In the genomic region with DNA sequence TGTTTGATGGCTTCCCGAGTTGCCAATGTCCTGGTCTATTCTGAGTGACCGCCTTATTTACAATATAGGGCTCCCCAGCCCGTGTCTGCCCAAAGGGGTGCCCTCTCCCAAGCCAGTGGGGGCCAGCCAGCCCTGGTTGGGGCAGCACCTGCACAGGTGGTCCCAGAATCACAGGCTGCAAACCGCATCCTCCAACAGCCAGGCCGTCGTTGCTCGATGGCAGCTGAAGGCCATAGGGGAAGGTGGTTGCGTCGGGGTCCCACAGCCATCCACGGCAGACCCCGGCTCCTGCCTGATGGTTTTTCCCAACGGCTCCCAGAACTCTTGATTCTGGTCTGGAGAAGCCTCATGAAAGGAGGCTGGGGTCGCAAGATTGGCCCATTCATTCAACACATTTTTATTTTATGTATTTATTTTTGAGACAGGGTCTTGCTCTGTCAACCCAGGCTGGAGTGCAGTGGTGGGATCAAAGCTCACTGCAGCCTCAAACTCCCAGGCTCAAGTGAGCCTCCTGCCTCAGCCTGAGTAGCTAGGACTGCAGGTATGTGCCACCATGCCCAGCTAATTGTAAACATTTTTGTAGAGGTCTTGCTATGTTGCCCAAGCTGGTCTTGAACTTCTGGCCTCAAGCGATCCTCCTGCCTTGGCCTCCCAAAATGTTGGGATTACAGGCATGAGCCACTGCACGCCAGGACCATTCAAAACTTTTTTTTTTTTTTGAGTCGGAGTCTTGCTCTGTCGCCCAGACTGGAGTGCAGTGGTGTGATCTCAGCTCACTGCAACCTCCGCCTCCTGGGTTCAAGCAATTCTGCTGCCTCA, we compare ENCODE assay signal across 1 cellular context.
TF ChIP-seq lines count a peak whose summit lies in the region.

No MANE protein-coding gene starts in this region.

TF ChIP-seq in GM23338, 12 proteins besides CTCF, POLR2A, EP300 and RAD21 (continued from another document):
- TF ChIP-seq, protein P1, sequence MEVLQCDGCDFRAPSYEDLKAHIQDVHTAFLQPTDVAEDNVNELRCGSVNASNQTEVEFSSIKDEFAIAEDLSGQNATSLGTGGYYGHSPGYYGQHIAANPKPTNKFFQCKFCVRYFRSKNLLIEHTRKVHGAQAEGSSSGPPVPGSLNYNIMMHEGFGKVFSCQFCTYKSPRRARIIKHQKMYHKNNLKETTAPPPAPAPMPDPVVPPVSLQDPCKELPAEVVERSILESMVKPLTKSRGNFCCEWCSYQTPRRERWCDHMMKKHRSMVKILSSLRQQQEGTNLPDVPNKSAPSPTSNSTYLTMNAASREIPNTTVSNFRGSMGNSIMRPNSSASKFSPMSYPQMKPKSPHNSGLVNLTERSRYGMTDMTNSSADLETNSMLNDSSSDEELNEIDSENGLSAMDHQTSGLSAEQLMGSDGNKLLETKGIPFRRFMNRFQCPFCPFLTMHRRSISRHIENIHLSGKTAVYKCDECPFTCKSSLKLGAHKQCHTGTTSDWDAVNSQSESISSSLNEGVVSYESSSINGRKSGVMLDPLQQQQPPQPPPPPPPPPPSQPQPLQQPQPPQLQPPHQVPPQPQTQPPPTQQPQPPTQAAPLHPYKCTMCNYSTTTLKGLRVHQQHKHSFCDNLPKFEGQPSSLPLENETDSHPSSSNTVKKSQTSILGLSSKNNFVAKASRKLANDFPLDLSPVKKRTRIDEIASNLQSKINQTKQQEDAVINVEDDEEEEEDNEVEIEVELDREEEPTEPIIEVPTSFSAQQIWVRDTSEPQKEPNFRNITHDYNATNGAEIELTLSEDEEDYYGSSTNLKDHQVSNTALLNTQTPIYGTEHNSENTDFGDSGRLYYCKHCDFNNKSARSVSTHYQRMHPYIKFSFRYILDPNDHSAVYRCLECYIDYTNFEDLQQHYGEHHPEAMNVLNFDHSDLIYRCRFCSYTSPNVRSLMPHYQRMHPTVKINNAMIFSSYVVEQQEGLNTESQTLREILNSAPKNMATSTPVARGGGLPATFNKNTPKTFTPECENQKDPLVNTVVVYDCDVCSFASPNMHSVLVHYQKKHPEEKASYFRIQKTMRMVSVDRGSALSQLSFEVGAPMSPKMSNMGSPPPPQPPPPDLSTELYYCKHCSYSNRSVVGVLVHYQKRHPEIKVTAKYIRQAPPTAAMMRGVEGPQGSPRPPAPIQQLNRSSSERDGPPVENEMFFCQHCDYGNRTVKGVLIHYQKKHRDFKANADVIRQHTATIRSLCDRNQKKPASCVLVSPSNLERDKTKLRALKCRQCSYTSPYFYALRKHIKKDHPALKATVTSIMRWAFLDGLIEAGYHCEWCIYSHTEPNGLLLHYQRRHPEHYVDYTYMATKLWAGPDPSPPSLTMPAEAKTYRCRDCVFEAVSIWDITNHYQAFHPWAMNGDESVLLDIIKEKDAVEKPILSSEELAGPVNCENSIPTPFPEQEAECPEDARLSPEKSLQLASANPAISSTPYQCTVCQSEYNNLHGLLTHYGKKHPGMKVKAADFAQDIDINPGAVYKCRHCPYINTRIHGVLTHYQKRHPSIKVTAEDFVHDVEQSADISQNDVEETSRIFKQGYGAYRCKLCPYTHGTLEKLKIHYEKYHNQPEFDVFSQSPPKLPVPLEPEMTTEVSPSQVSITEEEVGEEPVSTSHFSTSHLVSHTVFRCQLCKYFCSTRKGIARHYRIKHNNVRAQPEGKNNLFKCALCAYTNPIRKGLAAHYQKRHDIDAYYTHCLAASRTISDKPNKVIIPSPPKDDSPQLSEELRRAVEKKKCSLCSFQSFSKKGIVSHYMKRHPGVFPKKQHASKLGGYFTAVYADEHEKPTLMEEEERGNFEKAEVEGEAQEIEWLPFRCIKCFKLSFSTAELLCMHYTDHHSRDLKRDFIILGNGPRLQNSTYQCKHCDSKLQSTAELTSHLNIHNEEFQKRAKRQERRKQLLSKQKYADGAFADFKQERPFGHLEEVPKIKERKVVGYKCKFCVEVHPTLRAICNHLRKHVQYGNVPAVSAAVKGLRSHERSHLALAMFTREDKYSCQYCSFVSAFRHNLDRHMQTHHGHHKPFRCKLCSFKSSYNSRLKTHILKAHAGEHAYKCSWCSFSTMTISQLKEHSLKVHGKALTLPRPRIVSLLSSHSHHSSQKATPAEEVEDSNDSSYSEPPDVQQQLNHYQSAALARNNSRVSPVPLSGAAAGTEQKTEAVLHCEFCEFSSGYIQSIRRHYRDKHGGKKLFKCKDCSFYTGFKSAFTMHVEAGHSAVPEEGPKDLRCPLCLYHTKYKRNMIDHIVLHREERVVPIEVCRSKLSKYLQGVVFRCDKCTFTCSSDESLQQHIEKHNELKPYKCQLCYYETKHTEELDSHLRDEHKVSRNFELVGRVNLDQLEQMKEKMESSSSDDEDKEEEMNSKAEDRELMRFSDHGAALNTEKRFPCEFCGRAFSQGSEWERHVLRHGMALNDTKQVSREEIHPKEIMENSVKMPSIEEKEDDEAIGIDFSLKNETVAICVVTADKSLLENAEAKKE (CRISPR knock-in tag; IDR thresholded peaks at IDR 0.05): no peak
- no peak for TF ChIP-seq ZNF114 (CRISPR knock-in tag; IDR thresholded peaks at IDR 0.05)
- TF ChIP-seq, protein P2, sequence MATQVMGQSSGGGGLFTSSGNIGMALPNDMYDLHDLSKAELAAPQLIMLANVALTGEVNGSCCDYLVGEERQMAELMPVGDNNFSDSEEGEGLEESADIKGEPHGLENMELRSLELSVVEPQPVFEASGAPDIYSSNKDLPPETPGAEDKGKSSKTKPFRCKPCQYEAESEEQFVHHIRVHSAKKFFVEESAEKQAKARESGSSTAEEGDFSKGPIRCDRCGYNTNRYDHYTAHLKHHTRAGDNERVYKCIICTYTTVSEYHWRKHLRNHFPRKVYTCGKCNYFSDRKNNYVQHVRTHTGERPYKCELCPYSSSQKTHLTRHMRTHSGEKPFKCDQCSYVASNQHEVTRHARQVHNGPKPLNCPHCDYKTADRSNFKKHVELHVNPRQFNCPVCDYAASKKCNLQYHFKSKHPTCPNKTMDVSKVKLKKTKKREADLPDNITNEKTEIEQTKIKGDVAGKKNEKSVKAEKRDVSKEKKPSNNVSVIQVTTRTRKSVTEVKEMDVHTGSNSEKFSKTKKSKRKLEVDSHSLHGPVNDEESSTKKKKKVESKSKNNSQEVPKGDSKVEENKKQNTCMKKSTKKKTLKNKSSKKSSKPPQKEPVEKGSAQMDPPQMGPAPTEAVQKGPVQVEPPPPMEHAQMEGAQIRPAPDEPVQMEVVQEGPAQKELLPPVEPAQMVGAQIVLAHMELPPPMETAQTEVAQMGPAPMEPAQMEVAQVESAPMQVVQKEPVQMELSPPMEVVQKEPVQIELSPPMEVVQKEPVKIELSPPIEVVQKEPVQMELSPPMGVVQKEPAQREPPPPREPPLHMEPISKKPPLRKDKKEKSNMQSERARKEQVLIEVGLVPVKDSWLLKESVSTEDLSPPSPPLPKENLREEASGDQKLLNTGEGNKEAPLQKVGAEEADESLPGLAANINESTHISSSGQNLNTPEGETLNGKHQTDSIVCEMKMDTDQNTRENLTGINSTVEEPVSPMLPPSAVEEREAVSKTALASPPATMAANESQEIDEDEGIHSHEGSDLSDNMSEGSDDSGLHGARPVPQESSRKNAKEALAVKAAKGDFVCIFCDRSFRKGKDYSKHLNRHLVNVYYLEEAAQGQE (IDR thresholded peaks at IDR 0.05; ENCODE audit: unreplicated experiment): no peak
- no peak for TF ChIP-seq STAT1 (IDR thresholded peaks at IDR 0.05; ENCODE audit: unreplicated experiment)
- TF ChIP-seq ZNF331 (CRISPR knock-in tag; IDR thresholded peaks at IDR 0.05; ENCODE audit: low read depth): no peak
